ENCODE assay signal across 1 cellular context in the genomic region with DNA sequence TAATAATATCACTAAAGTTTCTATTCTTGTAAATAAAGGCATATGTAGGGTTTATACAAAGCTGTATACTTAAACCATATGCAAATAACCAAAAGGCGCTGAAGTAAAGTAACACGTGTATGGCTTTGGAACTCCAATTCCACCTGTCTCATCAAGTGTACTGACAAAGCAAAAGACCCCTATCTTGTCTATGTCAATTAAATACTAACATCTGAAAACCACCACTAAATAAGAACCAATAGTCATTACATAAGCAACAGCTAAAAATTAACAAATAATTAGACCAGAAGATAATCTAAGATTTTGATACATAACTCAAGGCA.
TF ChIP-seq lines count a peak whose summit lies in the region.

No MANE protein-coding gene starts in this region.

TF ChIP-seq in K562, 482 proteins besides CTCF, POLR2A, EP300 and RAD21 (continued from another document):
- TF ChIP-seq, protein P1, sequence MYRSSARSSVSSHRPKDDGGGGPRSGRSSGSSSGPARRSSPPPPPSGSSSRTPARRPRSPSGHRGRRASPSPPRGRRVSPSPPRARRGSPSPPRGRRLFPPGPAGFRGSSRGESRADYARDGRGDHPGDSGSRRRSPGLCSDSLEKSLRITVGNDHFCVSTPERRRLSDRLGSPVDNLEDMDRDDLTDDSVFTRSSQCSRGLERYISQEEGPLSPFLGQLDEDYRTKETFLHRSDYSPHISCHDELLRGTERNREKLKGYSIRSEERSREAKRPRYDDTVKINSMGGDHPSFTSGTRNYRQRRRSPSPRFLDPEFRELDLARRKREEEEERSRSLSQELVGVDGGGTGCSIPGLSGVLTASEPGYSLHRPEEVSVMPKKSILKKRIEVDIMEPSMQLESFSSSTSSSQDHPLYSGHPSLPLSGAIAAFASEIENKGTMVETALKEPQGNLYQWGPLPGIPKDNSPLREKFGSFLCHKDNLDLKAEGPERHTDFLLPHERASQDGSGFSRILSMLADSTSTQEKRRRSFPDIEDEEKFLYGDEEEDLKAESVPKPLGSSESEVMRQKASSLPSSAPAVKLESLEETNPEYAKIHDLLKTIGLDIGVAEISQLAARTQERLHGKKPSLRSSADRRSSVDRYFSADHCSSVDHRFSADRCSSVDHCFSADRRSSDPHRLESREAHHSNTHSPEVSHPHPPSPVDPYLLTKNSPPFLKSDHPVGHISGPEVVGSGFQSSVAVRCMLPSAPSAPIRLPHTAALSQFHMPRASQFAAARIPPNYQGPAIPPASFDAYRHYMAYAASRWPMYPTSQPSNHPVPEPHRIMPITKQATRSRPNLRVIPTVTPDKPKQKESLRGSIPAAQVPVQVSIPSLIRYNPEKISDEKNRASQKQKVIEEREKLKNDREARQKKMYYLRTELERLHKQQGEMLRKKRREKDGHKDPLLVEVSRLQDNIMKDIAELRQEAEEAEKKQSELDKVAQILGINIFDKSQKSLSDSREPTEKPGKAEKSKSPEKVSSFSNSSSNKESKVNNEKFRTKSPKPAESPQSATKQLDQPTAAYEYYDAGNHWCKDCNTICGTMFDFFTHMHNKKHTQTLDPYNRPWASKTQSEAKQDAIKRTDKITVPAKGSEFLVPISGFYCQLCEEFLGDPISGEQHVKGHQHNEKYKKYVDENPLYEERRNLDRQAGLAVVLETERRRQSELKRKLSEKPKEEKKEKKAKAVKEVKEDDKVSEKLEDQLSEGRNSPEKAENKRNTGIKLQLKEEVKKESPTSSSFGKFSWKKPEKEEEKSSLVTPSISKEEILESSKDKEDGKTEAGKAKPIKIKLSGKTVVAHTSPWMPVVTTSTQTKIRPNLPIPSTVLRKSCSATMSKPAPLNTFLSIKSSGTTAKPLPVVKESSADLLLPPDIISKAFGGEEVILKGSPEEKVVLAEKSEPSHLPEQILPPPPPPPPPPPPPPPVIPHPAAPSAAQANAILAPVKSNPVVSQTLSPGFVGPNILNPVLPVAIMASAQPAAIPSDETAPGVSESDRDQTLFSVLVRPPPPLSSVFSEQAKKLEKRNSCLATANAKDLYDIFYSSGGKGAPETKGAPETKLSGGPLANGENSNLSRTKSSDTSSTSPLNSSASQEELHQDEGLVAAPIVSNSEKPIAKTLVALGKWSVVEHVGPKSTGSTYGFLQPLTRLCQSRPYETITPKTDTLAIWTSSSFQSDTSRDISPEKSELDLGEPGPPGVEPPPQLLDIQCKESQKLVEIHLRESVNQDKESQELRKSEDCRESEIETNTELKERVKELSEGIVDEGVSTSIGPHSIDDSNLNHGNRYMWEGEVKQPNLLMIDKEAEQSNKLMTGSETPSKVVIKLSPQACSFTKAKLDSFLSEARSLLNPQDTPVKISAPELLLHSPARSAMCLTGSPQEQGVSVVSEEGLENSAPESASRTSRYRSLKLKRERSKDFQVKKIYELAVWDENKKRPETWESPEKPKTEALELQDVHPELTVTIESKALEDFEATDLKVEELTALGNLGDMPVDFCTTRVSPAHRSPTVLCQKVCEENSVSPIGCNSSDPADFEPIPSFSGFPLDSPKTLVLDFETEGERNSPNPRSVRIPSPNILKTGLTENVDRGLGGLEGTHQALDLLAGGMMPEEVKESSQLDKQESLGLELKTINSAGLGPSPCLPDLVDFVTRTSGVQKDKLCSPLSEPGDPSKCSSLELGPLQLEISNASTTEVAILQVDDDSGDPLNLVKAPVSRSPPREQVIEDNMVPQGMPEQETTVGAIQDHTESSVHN (IDR thresholded peaks at IDR 0.05; ENCODE audit: borderline replicate concordance in 1 of 2, low read depth in 1 of 2) = 0 out of 4 replicates have a peak, but pooled peaks of 1 of the 2 experiments have one; percentile 20
